Comparison of ENCODE assay signal across 14 cellular contexts in genomic region chr2:195672674-195673073, GRCh38. TPM values are rescaled to one million over a fixed set of nuclear protein-coding genes. Genes with fewer than 3 reads are reported as not detected.
DNase-seq lines count a peak whose midpoint lies in the region; TF ChIP-seq lines count a peak whose summit lies in the region.
"Had no signal": no experiment of that assay in that cellular context is flagged by ENCODE, and none has a peak within 500 bp of the region (broad histone marks: within the 10 kb centered on the region; RNA-seq: fewer than 3 reads in every experiment).

No MANE protein-coding gene starts in this region.

- intact Hi-C loops in mammary epithelial cell (cut with micrococcal nuclease) = no loop called here

- H3K36me3 ChIP-seq in Karpas-422 (ENCODE audit: insufficient read depth, low read length) (peaks cover 5% of the 10 kb centered on the region; the same call in 1 of the 2 replicates), mammary epithelial cell (ENCODE audit: insufficient read depth, low read length) (no peaks in the 10 kb centered on the region), neural progenitor cell (peaks cover 4% of the 10 kb centered on the region)
- H3K36me3 ChIP-seq: SJCRH30 had no signal

- H2AFZ ChIP-seq in Karpas-422 (ENCODE audit: low read length) (no peak overlapping the region), mammary epithelial cell (ENCODE audit: low read depth, low read length) (no peak overlapping the region), neural progenitor cell (replicated peaks) (no peak overlapping the region)

- peaks cover 26% of the 10 kb centered on the region for H3K36me3 Mint-ChIP-seq in neural progenitor cell
- H3K36me3 Mint-ChIP-seq in activated CD4-positive, alpha-beta T cell treated with anti-CD3 and anti-CD28 coated beads, Interleukin-2, amount 10 ng/mL, durations not matched to agents 7 days and 5 days (ENCODE audit: low read depth) = peaks cover 10% of the 10 kb centered on the region

- dilution Hi-C loops in mammary epithelial cell (cut with HindIII; ENCODE audit: low sequenced_read_pairs) = no loop called here

- H3F3A ChIP-seq in neural progenitor cell (ENCODE audit: low read depth) = no peaks in the 10 kb centered on the region

- no peak overlapping the region for H3K27ac Mint-ChIP-seq in neural progenitor cell
- no peak overlapping the region for H3K27ac Mint-ChIP-seq in activated CD4-positive, alpha-beta T cell treated with anti-CD3 and anti-CD28 coated beads, Interleukin-2, amount 10 ng/mL, durations not matched to agents 7 days and 5 days
- H3K27ac Mint-ChIP-seq: activated CD4-positive, alpha-beta memory T cell treated with anti-CD3 and anti-CD28 coated beads, Interleukin-2, amount 10 ng/mL, durations not matched to agents 7 days and 5 days; immature natural killer cell had no signal

- H3K9ac ChIP-seq in Karpas-422 (ENCODE audit: low read length) (no peak overlapping the region), mammary epithelial cell (ENCODE audit: insufficient read depth, low read length) (no peak overlapping the region), neural progenitor cell (no peak overlapping the region)

- H3K27ac ChIP-seq in Karpas-422 (ENCODE audit: low read length) = no peak overlapping the region
- no peak overlapping the region for H3K27ac ChIP-seq in mammary epithelial cell (ENCODE audit: insufficient read depth, low read depth, low read length)
- no peak overlapping the region for H3K27ac ChIP-seq in neural progenitor cell
- H3K27ac ChIP-seq: SJCRH30 had no signal

- BruUV-seq in mammary epithelial cell (replicated peaks; lab: Mats Ljungman, UMichigan) = no TSS peak

- H3K4me3 ChIP-seq in Karpas-422 (ENCODE audit: low read length) (no peak overlapping the region), mammary epithelial cell (replicated peaks in 1 of 3; ENCODE audit: insufficient read depth in 1 of 3, low read depth in 2 of 3, low read length in 3 of 3) (no peak overlapping the region), neural progenitor cell (no peak overlapping the region)
- H3K4me3 ChIP-seq: SJCRH30 had no signal

- POLR2A ChIA-PET in activated CD4-positive, alpha-beta T cell treated with anti-CD3 and anti-CD28 coated beads, Interleukin-2, amount 10 ng/mL, durations not matched to agents 7 days and 5 days (lab: Charles Lee) = interaction anchor here (0.6 kb wide), 1 partner anchor 56 kb away, joined by 4 read pairs; no protein-coding TSS in a partner anchor

- no peaks in the 10 kb centered on the region for H3K9me2 ChIP-seq in Karpas-422 (replicated peaks; ENCODE audit: insufficient read depth, low read length)

- H3K4me1 Mint-ChIP-seq in neural progenitor cell = no peaks in the 10 kb centered on the region
- peaks cover 11% of the 10 kb centered on the region for H3K4me1 Mint-ChIP-seq in activated CD4-positive, alpha-beta T cell treated with anti-CD3 and anti-CD28 coated beads, Interleukin-2, amount 10 ng/mL, durations not matched to agents 7 days and 5 days

- CTCF ChIA-PET in mammary epithelial cell (lab: Charles Lee; ENCODE audit: low non-redundant PET) = no interaction called here
- CTCF ChIA-PET in activated CD4-positive, alpha-beta T cell treated with anti-CD3 and anti-CD28 coated beads, Interleukin-2, amount 10 ng/mL, durations not matched to agents 7 days and 5 days (lab: Charles Lee) = interaction anchor here (0.7 to 1.3 kb wide), 4 partner anchors 13 to 158 kb away, joined by 3 to 4 read pairs (median 4); no protein-coding TSS in a partner anchor

- TF ChIP-seq CTCF in mammary epithelial cell (conservative IDR thresholded peaks at IDR 0.05 in 1 of 2, IDR thresholded peaks at IDR 0.05 in 1 of 2; ENCODE audit: extremely low read depth in 1 of 2, insufficient read depth in 1 of 2, low read depth in 1 of 2, low read length in 2 of 2) (peak; percentile 44 to 46), neural progenitor cell (IDR thresholded peaks at IDR 0.05) (peak; percentile 23)

- in situ Hi-C loops in mammary epithelial cell (cut with MboI; ENCODE audit: low sequenced_read_pairs in 2 of 2) = loop anchor here in 1 of 2 donors (25.0 kb wide), 1 partner anchor 390 kb away; the partner anchor contains the start of gene DNAH7

- no peaks in the 10 kb centered on the region for H3K9me3 ChIP-seq in Karpas-422 (ENCODE audit: low read length)
- H3K9me3 ChIP-seq in mammary epithelial cell (replicated peaks; ENCODE audit: insufficient read depth, low read length) = no peaks in the 10 kb centered on the region
- H3K9me3 ChIP-seq in neural progenitor cell (ENCODE audit: low read depth) = no peaks in the 10 kb centered on the region
- H3K9me3 ChIP-seq: SJCRH30 had no signal

- no peaks in the 10 kb centered on the region for H3K27me3 ChIP-seq in Karpas-422 (ENCODE audit: low read length)
- no peaks in the 10 kb centered on the region for H3K27me3 ChIP-seq in mammary epithelial cell (ENCODE audit: insufficient read depth, low read length)
- H3K27me3 ChIP-seq in neural progenitor cell = no peaks in the 10 kb centered on the region
- H3K27me3 ChIP-seq: SJCRH30 had no signal

- DNase-seq in NCI-H748 (lab: John Stamatoyannopoulos, UW; ENCODE audit: unreplicated experiment) (peak; percentile 33), NCI-H748 treated with DMSO at 0.1 percent for 48 hours (lab: John Stamatoyannopoulos, UW) (no peak), Karpas-422 (peak; percentile 55), mammary epithelial cell (no peak), neural progenitor cell (ENCODE audit: low spot score) (no peak), MV-4-11 (lab: John Stamatoyannopoulos, UW) (no peak)
- DNase-seq in stimulated activated CD4-positive, alpha-beta T cell treated with anti-CD3 and anti-CD28 coated beads, Interleukin-2, amount 100 ng/mL, for 24 hours = no peak
- no peak for DNase-seq in activated CD4-positive, alpha-beta T cell treated with anti-CD3 and anti-CD28 coated beads, Interleukin-2, amount 10 ng/mL, durations not matched to agents 7 days and 5 days
- DNase-seq: activated CD4-positive, alpha-beta memory T cell treated with anti-CD3 and anti-CD28 coated beads, Interleukin-2, amount 10 ng/mL, durations not matched to agents 7 days and 5 days; activated effector memory CD4-positive, alpha-beta T cell treated with Interleukin-2 at 50 U/mL for 16 hours; immature natural killer cell; NCI-H1694; SJCRH30; stimulated activated CD4-positive, alpha-beta T cell treated with anti-CD3 and anti-CD28 coated beads, Interleukin-12 subunit alpha, Interleukin-12 subunit beta, amount 100 ng/mL, for 4 hours had no signal

- H3K4me2 ChIP-seq in Karpas-422 (ENCODE audit: low read depth, low read length, poor library complexity, severe bottlenecking) (no peak overlapping the region), mammary epithelial cell (ENCODE audit: insufficient read depth, low read depth, low read length) (no peak overlapping the region), neural progenitor cell (no peak overlapping the region)

- H3K79me2 ChIP-seq in Karpas-422 (ENCODE audit: low read length) (peaks cover 85% of the 10 kb centered on the region), mammary epithelial cell (ENCODE audit: insufficient read depth, low read length) (peaks cover 24% of the 10 kb centered on the region), neural progenitor cell (ENCODE audit: low read depth) (peaks cover 100% of the 10 kb centered on the region)

- H4K20me1 ChIP-seq in Karpas-422 (ENCODE audit: insufficient read depth, low read depth, low read length) (no peaks in the 10 kb centered on the region), mammary epithelial cell (ENCODE audit: insufficient read depth, low read length) (no peaks in the 10 kb centered on the region), neural progenitor cell (ENCODE audit: low read depth) (peaks cover 14% of the 10 kb centered on the region)

- peaks cover 4% of the 10 kb centered on the region for H3K9me3 Mint-ChIP-seq in neural progenitor cell
- no peaks in the 10 kb centered on the region for H3K9me3 Mint-ChIP-seq in activated CD4-positive, alpha-beta T cell treated with anti-CD3 and anti-CD28 coated beads, Interleukin-2, amount 10 ng/mL, durations not matched to agents 7 days and 5 days
- H3K9me3 Mint-ChIP-seq: activated CD4-positive, alpha-beta memory T cell treated with anti-CD3 and anti-CD28 coated beads, Interleukin-2, amount 10 ng/mL, durations not matched to agents 7 days and 5 days; immature natural killer cell had no signal

- H3K4me1 ChIP-seq in Karpas-422 (ENCODE audit: low read length) (peaks cover 10% of the 10 kb centered on the region; the same call in 1 of the 2 replicates), mammary epithelial cell (ENCODE audit: insufficient read depth, low read length) (no peaks in the 10 kb centered on the region), neural progenitor cell (no peaks in the 10 kb centered on the region)
- H3K4me1 ChIP-seq: SJCRH30 had no signal

- 94% methylated on average over 4 of the region's 4 CpGs for WGBS in mammary epithelial cell (ENCODE audit: low coverage, missing lambda C conversion rate)

- H3K4me3 Mint-ChIP-seq in neural progenitor cell = no peak overlapping the region
- no peak overlapping the region for H3K4me3 Mint-ChIP-seq in activated CD4-positive, alpha-beta T cell treated with anti-CD3 and anti-CD28 coated beads, Interleukin-2, amount 10 ng/mL, durations not matched to agents 7 days and 5 days
- H3K4me3 Mint-ChIP-seq: activated CD4-positive, alpha-beta memory T cell treated with anti-CD3 and anti-CD28 coated beads, Interleukin-2, amount 10 ng/mL, durations not matched to agents 7 days and 5 days; immature natural killer cell had no signal

- H3K27me3 Mint-ChIP-seq in neural progenitor cell (ENCODE audit: insufficient read depth, low read depth) = no peaks in the 10 kb centered on the region
- H3K27me3 Mint-ChIP-seq in activated CD4-positive, alpha-beta T cell treated with anti-CD3 and anti-CD28 coated beads, Interleukin-2, amount 10 ng/mL, durations not matched to agents 7 days and 5 days = no peaks in the 10 kb centered on the region
- H3K27me3 Mint-ChIP-seq: activated CD4-positive, alpha-beta memory T cell treated with anti-CD3 and anti-CD28 coated beads, Interleukin-2, amount 10 ng/mL, durations not matched to agents 7 days and 5 days had no signal

RNA-seq across cellular contexts. Expression of gene SLC39A10, which starts 15.6 kb away (rescaled TPM):
- total RNA-seq in Karpas-422 (2014; rRNA removed; shearing (Covaris generic); ENCODE audit: low replicate concordance) = 55.1 and 112 TPM in 2 replicates
- total RNA-seq in mammary epithelial cell (10 to 100 TPM; 54.5 to 60.7 TPM), neural progenitor cell (ENCODE audit: low replicate concordance) (179 and 253 TPM in 2 replicates)
- polyA plus RNA-seq in mammary epithelial cell = 20.0 TPM
- 31.5 TPM for polyA minus RNA-seq in mammary epithelial cell
- 10 to 100 TPM; 46.9 to 55.6 TPM for total RNA-seq in activated CD4-positive, alpha-beta T cell treated with anti-CD3 and anti-CD28 coated beads, Interleukin-2, amount 10 ng/mL, durations not matched to agents 7 days and 5 days

Comparison
In these comparisons a context has a peak if more than half of its experiments do, and no peak if none do; other contexts are left out.
1. DNase-seq: peak in NCI-H748 (single experiment) and Karpas-422 (single experiment); none in NCI-H748 treated with DMSO at 0.1 percent for 48 hours (single experiment), mammary epithelial cell (single experiment), neural progenitor cell (single experiment), stimulated activated CD4-positive, alpha-beta T cell treated with anti-CD3 and anti-CD28 coated beads, Interleukin-2, amount 100 ng/mL, for 24 hours (0 of 2), MV-4-11 (single experiment) and activated CD4-positive, alpha-beta T cell treated with anti-CD3 and anti-CD28 coated beads, Interleukin-2, amount 10 ng/mL, durations not matched to agents 7 days and 5 days (single experiment).